ENCODE assay signal across 8 cellular contexts in the genomic region with DNA sequence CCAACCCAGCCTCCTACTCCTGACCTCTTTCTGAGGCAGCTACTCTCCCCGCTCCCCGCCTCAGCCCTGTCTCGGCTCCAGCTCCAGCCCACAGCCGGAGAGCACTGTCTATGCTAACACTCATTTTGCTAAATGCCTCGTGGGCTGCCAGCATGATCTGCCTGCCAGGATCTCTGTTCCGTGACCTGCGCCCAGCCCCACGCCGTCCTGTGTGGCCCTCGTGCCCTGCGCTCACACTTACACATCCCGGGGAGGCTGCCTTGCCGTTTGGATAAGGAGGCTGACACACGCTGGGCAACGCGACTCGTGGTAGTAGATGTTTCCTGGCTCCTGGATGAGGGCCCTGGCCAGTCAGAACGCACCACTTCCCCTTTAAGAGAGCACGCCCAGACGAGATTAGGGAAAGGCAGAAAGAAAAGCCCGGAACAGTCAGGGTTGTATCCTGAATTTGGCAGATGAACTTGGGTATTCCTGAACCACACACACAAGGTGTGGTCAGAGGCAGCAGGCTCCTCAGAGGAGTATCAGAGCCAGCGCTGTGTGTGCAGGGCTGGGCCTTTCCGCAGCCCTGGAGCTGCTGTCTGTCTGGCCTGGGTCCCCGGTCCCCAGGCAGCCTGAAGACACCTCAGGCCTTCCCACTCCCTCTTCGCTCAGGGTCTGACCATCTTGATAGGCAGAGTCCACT.
A peak's percentile ranks its signal among the peaks of the same experiment; 100 is the strongest.
DNase-seq lines count a peak whose midpoint lies in the region; ATAC-seq, FAIRE-seq and TF ChIP-seq lines count a peak whose summit lies in the region.

No MANE protein-coding gene starts in this region.

- dilution Hi-C loops in endothelial cell of umbilical vein (cut with MboI; ENCODE audit: extremely low pct_ligation_motif_present, low sequenced_read_pairs) = no loop called here

- POLR2A ChIA-PET in endothelial cell of umbilical vein (lab: Charles Lee) = no interaction called here
- POLR2A ChIA-PET in naive thymus-derived CD4-positive, alpha-beta T cell (lab: Charles Lee) = interaction anchor here (0.8 to 5.8 kb wide), 3 partner anchors 12 to 343 kb away, joined by 3 to 60 read pairs (median 5); no protein-coding TSS in a partner anchor

- no peaks in the 10 kb centered on the region for H3K9me3 Mint-ChIP-seq in GM23338
- peaks cover 0 to 3% (median 0%) of the 10 kb centered on the region in 11 donors for H3K9me3 Mint-ChIP-seq in naive thymus-derived CD4-positive, alpha-beta T cell

- H3K4me1 ChIP-seq in GM23338 (ENCODE audit: insufficient read depth) = peaks cover 61% of the 10 kb centered on the region
- H3K4me1 ChIP-seq in endothelial cell of umbilical vein (ENCODE audit: control insufficient read depth, extremely low read depth, insufficient read depth, low read length) = peaks cover 17% of the 10 kb centered on the region
- peaks cover 41 to 43% of the 10 kb centered on the region in 2 donors for H3K4me1 ChIP-seq in naive thymus-derived CD4-positive, alpha-beta T cell (ENCODE audit: control insufficient read depth in 2 of 2, insufficient read depth in 2 of 2, low read length in 2 of 2)

- in situ Hi-C loops in GM13976 (cut with MboI; ENCODE audit: low sequenced_read_pairs, unreplicated experiment) = no loop called here

- H3K4me1 Mint-ChIP-seq in GM23338 = peaks cover 66% of the 10 kb centered on the region
- peaks cover 56 to 94% (median 86%) of the 10 kb centered on the region in 7 donors for H3K4me1 Mint-ChIP-seq in naive thymus-derived CD4-positive, alpha-beta T cell

- H3K36me3 Mint-ChIP-seq in GM23338 (ENCODE audit: low read depth) = peaks cover 5% of the 10 kb centered on the region; the same call in 1 of the 3 replicates
- peaks cover 4 to 32% (median 16%) of the 10 kb centered on the region in 5 donors for H3K36me3 Mint-ChIP-seq in naive thymus-derived CD4-positive, alpha-beta T cell

- H3K9me3 ChIP-seq in endothelial cell of umbilical vein (replicated peaks; ENCODE audit: control insufficient read depth, insufficient read depth, low read length) = no peaks in the 10 kb centered on the region
- no peaks in the 10 kb centered on the region for H3K9me3 ChIP-seq in naive thymus-derived CD4-positive, alpha-beta T cell (ENCODE audit: control insufficient read depth in 2 of 3, low read length in 3 of 3)

- H3K9me2 ChIP-seq in GM23338 (ENCODE audit: insufficient read depth) = 0 out of 2 replicates have a peak, but pooled peaks cover 6% of the 10 kb centered on the region

- 0 out of 2 replicates have a peak overlapping the region, but pooled peaks have one; percentile 20 for H3K4me2 ChIP-seq in GM23338
- H3K4me2 ChIP-seq in endothelial cell of umbilical vein (ENCODE audit: insufficient read depth, low read length) = peak overlapping the region; percentile 15

- H3K4me3 Mint-ChIP-seq in GM23338 = no peak overlapping the region
- peak overlapping the region; percentile 76 to 97 (median 86) for H3K4me3 Mint-ChIP-seq in naive thymus-derived CD4-positive, alpha-beta T cell

- H3K4me3 ChIP-seq in GM23338 (no peak overlapping the region), endothelial cell of umbilical vein (replicated peaks in 1 of 3; ENCODE audit: insufficient read depth in 1 of 3, low read depth in 1 of 3, low read length in 3 of 3) (no peak overlapping the region)
- peak overlapping the region; percentile 30 for H3K4me3 ChIP-seq in naive thymus-derived CD4-positive, alpha-beta T cell (ENCODE audit: low read length)

- H3K27me3 Mint-ChIP-seq in GM23338 (ENCODE audit: insufficient read depth, low read depth, poor library complexity) = peaks cover 16% of the 10 kb centered on the region
- H3K27me3 Mint-ChIP-seq in naive thymus-derived CD4-positive, alpha-beta T cell = no peaks in the 10 kb centered on the region

- no peaks in the 10 kb centered on the region for H3K9me1 ChIP-seq in endothelial cell of umbilical vein (replicated peaks; ENCODE audit: control insufficient read depth, extremely low read depth, insufficient read depth, low read length)

- intact Hi-C loops in endothelial cell of umbilical vein (cut with micrococcal nuclease) = no loop called here
- intact Hi-C loops in naive thymus-derived CD4-positive, alpha-beta T cell (cut with micrococcal nuclease) = loop anchor here (1.0 to 5.0 kb wide), 7 partner anchors 12 to 603 kb away; partner anchors contain the start of genes ATXN7L1 (in 2 of the 2), NAMPT (in 1 of the 2) and RINT1 (in 1 of the 2)

- peak; percentile 93 for FAIRE-seq in endothelial cell of umbilical vein (lab: Jason Lieb, UNC)

- H3K27ac Mint-ChIP-seq in GM23338 = peak overlapping the region; percentile 74
- H3K27ac Mint-ChIP-seq in naive thymus-derived CD4-positive, alpha-beta T cell = peak overlapping the region; percentile 87 to 99 (median 95)

- no TSS peak for BruUV-seq in endothelial cell of umbilical vein (replicated peaks; lab: Mats Ljungman, UMichigan)

- peak; percentile 84 for DNase-seq in DMS79 (lab: John Stamatoyannopoulos, UW)
- peak; percentile 54 for DNase-seq in GM23338 (ENCODE audit: low spot score)
- peak; percentile 78 for DNase-seq in SKM-1 treated with dmso at 0.1 percent for 144 hours (lab: John Stamatoyannopoulos, UW; ENCODE audit: unreplicated experiment)
- DNase-seq in endothelial cell of umbilical vein (ENCODE audit: low read depth, low spot score) = peak; percentile 69
- DNase-seq in naive thymus-derived CD4-positive, alpha-beta T cell = peak in 5 of 9 donors; percentile 11 to 33 (median 26)
- no peak for DNase-seq in GM13976 (ENCODE audit: low spot score)
- DNase-seq in NCI-H1092 treated with DMSO at 0.1 percent for 48 hours (lab: John Stamatoyannopoulos, UW) = no peak
- no peak for DNase-seq in NCI-H1417 treated with DMSO at 0.1 percent for 48 hours (lab: John Stamatoyannopoulos, UW)

- 0 out of 2 replicates have a peak overlapping the region, but pooled peaks have one; percentile 50 for H3K27ac ChIP-seq in GM23338 (ENCODE audit: low read depth)
- H3K27ac ChIP-seq in endothelial cell of umbilical vein (ENCODE audit: insufficient read depth, low read depth, low read length) = no peak overlapping the region
- peak overlapping the region; percentile 59 for H3K27ac ChIP-seq in naive thymus-derived CD4-positive, alpha-beta T cell (ENCODE audit: low read depth, low read length)

- TF ChIP-seq CTCF in GM23338 (conservative IDR thresholded peaks at IDR 0.05; ENCODE audit: low read depth in 2 of 2) = no peak
- TF ChIP-seq CTCF in endothelial cell of umbilical vein (IDR thresholded peaks at IDR 0.05; ENCODE audit: extremely low read depth in 1 of 2, insufficient read depth in 1 of 2, low read depth in 1 of 2, low read length in 2 of 2) = no peak
- no peak for TF ChIP-seq CTCF in GM13976 (IDR thresholded peaks at IDR 0.05; ENCODE audit: borderline replicate concordance, control extremely low read depth, extremely low read depth, insufficient read depth, missing control alignments)

- H3K36me3 ChIP-seq in GM23338 (ENCODE audit: insufficient read depth) (no peaks in the 10 kb centered on the region), endothelial cell of umbilical vein (ENCODE audit: control insufficient read depth in 2 of 2, extremely low read depth in 1 of 2, insufficient read depth in 2 of 2, low read length in 2 of 2) (no peaks in the 10 kb centered on the region)
- H3K36me3 ChIP-seq in naive thymus-derived CD4-positive, alpha-beta T cell (ENCODE audit: control insufficient read depth in 2 of 3, insufficient read depth in 3 of 3, low read length in 3 of 3) = no peaks in the 10 kb centered on the region

- CTCF ChIA-PET in endothelial cell of umbilical vein (lab: Charles Lee) = interaction anchor here (1.8 kb wide), 1 partner anchor 22 kb away, joined by 6 read pairs; no protein-coding TSS in a partner anchor
- CTCF ChIA-PET in naive thymus-derived CD4-positive, alpha-beta T cell (lab: Charles Lee) = interaction anchor here (0.9 kb wide), 1 partner anchor 86 kb away, joined by 4 read pairs; no protein-coding TSS in a partner anchor

- H4K20me1 ChIP-seq in GM23338 (replicated peaks; ENCODE audit: insufficient read depth) (no peaks in the 10 kb centered on the region), endothelial cell of umbilical vein (replicated peaks; ENCODE audit: control insufficient read depth, extremely low read depth, insufficient read depth, low read length) (no peaks in the 10 kb centered on the region)

- H3K27me3 ChIP-seq in GM23338 (ENCODE audit: insufficient read depth) (no peaks in the 10 kb centered on the region), endothelial cell of umbilical vein (ENCODE audit: control insufficient read depth in 2 of 2, insufficient read depth in 2 of 2, low read length in 2 of 2) (no peaks in the 10 kb centered on the region)
- no peaks in the 10 kb centered on the region for H3K27me3 ChIP-seq in naive thymus-derived CD4-positive, alpha-beta T cell (ENCODE audit: control insufficient read depth in 2 of 2, insufficient read depth in 2 of 2, low read length in 2 of 2)

- H3F3A ChIP-seq in GM23338 (replicated peaks; ENCODE audit: low read depth) = 0 out of 2 replicates have a peak, but pooled peaks cover 5% of the 10 kb centered on the region

- H3K79me2 ChIP-seq in GM23338 (replicated peaks; ENCODE audit: insufficient read depth) (peaks cover 32% of the 10 kb centered on the region), endothelial cell of umbilical vein (ENCODE audit: control insufficient read depth, insufficient read depth, low read length) (no peaks in the 10 kb centered on the region)

- peak; percentile 39 for ATAC-seq in GM23338
- peak; percentile 47 for ATAC-seq in naive thymus-derived CD4-positive, alpha-beta T cell

- H3K9ac ChIP-seq in endothelial cell of umbilical vein (replicated peaks; ENCODE audit: extremely low read depth, insufficient read depth, low read length) = no peak overlapping the region

- H2AFZ ChIP-seq in GM23338 (no peak overlapping the region), endothelial cell of umbilical vein (ENCODE audit: low read depth, low read length) (peak overlapping the region; percentile 68)

- TF ChIP-seq POLR2A in endothelial cell of umbilical vein (IDR thresholded peaks at IDR 0.05; ENCODE audit: low read depth, low read length) = no peak

TF ChIP-seq in GM23338, 12 proteins besides CTCF, POLR2A, EP300 and RAD21 (continues in another document):
- TF ChIP-seq CREB1 (CRISPR knock-in tag; IDR thresholded peaks at IDR 0.05; ENCODE audit: low read depth) = no peak

TF ChIP-seq in endothelial cell of umbilical vein, 7 proteins besides CTCF, POLR2A, EP300 and RAD21:
- TF ChIP-seq GATA2 (IDR thresholded peaks at IDR 0.05; ENCODE audit: insufficient read depth, insufficient read length, low read depth, low read length) = no peak
TF ChIP-seq in endothelial cell of umbilical vein: peak in this region for 0.

Comparison
In these comparisons a context has a peak if more than half of its experiments do, and no peak if none do; other contexts are left out.
1. DNase-seq: peak in DMS79 (single experiment), GM23338 (single experiment), SKM-1 treated with dmso at 0.1 percent for 144 hours (single experiment), endothelial cell of umbilical vein (single experiment) and naive thymus-derived CD4-positive, alpha-beta T cell (5 of 9); none in GM13976 (single experiment), NCI-H1092 treated with DMSO at 0.1 percent for 48 hours (single experiment) and NCI-H1417 treated with DMSO at 0.1 percent for 48 hours (single experiment).